In the genomic region with DNA sequence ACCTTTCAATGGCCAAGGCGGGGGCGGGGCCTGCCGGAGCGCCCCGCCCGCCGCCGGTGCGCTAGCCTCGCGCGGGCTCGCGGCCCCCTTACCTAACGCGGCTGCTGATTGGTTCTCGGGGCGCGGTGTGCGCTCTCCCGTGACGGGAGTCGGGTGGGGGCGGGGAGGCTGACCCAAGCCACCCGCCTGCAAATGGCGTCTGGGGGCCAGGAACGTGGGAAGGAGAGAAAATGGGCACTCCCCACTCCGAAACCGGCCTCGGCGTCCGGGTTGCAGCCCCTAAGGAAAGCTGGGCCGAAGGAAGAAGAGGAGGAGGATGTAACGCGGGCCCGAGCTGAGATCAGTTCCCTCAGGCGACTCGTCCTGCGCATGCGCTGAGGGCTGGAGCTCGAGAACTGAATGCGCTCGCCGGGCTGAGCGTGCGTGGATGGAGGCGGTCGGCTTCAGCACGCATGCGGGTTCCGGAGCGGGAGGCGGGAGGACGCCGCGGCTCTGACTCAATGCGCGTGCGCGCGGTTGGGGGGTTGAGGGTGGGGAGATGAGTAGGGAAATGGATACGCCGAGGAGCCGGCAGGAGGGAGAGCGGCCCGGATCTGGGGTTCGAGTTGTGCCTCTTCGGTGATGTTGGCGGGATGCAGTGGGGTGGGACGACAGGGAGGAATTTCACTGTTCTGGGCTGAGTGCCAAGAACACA, we compare ENCODE assay signal across 1 cellular context.
TF ChIP-seq lines count a peak whose summit lies in the region.

A gene with protein sequence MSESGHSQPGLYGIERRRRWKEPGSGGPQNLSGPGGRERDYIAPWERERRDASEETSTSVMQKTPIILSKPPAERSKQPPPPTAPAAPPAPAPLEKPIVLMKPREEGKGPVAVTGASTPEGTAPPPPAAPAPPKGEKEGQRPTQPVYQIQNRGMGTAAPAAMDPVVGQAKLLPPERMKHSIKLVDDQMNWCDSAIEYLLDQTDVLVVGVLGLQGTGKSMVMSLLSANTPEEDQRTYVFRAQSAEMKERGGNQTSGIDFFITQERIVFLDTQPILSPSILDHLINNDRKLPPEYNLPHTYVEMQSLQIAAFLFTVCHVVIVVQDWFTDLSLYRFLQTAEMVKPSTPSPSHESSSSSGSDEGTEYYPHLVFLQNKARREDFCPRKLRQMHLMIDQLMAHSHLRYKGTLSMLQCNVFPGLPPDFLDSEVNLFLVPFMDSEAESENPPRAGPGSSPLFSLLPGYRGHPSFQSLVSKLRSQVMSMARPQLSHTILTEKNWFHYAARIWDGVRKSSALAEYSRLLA (minus strand): TSS at position 401 of the 694 bp plus-strand sequence. CDS start 4,221 bp downstream, outside the sequence.

TF ChIP-seq in GM12878, 131 proteins besides CTCF, POLR2A, EP300 and RAD21 (continued from another document and continues in another):
- TF ChIP-seq, protein P1, sequence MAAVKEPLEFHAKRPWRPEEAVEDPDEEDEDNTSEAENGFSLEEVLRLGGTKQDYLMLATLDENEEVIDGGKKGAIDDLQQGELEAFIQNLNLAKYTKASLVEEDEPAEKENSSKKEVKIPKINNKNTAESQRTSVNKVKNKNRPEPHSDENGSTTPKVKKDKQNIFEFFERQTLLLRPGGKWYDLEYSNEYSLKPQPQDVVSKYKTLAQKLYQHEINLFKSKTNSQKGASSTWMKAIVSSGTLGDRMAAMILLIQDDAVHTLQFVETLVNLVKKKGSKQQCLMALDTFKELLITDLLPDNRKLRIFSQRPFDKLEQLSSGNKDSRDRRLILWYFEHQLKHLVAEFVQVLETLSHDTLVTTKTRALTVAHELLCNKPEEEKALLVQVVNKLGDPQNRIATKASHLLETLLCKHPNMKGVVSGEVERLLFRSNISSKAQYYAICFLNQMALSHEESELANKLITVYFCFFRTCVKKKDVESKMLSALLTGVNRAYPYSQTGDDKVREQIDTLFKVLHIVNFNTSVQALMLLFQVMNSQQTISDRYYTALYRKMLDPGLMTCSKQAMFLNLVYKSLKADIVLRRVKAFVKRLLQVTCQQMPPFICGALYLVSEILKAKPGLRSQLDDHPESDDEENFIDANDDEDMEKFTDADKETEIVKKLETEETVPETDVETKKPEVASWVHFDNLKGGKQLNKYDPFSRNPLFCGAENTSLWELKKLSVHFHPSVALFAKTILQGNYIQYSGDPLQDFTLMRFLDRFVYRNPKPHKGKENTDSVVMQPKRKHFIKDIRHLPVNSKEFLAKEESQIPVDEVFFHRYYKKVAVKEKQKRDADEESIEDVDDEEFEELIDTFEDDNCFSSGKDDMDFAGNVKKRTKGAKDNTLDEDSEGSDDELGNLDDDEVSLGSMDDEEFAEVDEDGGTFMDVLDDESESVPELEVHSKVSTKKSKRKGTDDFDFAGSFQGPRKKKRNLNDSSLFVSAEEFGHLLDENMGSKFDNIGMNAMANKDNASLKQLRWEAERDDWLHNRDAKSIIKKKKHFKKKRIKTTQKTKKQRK (IDR thresholded peaks at IDR 0.05; ENCODE audit: low read depth, low read length), result no peak
- TF ChIP-seq POU2F2 (IDR thresholded peaks at IDR 0.05; ENCODE audit: borderline replicate concordance, low read depth, low read length) (peak; percentile 6; the same call in 1 of the 3 replicates), ZBED1 (IDR thresholded peaks at IDR 0.05; ENCODE audit: borderline replicate concordance) (no peak), NFXL1 (IDR thresholded peaks at IDR 0.05; ENCODE audit: borderline replicate concordance) (no peak), MYC (IDR thresholded peaks at IDR 0.05; ENCODE audit: insufficient read depth, insufficient read length, insufficient replicate concordance, low read length, severe bottlenecking) (no peak), NRF1 (conservative IDR thresholded peaks at IDR 0.05; ENCODE audit: low read depth, low read length) (peak; percentile 98), YBX1 (IDR thresholded peaks at IDR 0.05) (no peak), WRNIP1 (IDR thresholded peaks at IDR 0.05; ENCODE audit: borderline replicate concordance, low read depth, low read length) (no peak), FOXM1 (IDR thresholded peaks at IDR 0.05; ENCODE audit: low read depth, low read length) (no peak; the same call in 1 of the 2 replicates), SUPT20H (IDR thresholded peaks at IDR 0.05; ENCODE audit: borderline replicate concordance, control insufficient read depth, low read depth, low read length) (no peak), HDAC6 (IDR thresholded peaks at IDR 0.05; ENCODE audit: unreplicated experiment) (no peak), ZZZ3 (IDR thresholded peaks at IDR 0.05; ENCODE audit: control insufficient read depth, insufficient read length, low read depth) (no peak), BHLHE40 (IDR thresholded peaks at IDR 0.05; ENCODE audit: borderline replicate concordance in 1 of 2, low read depth in 2 of 2, low read length in 1 of 2) (peak; percentile 73 to 89), MEF2A (IDR thresholded peaks at IDR 0.05; ENCODE audit: insufficient read depth, low read depth, low read length) (peak; percentile 24; the same call in 1 of the 2 replicates), TCF7 (IDR thresholded peaks at IDR 0.05; ENCODE audit: borderline replicate concordance) (no peak), NFYA (IDR thresholded peaks at IDR 0.05; ENCODE audit: borderline replicate concordance, low read depth, low read length) (no peak), HDGF (IDR thresholded peaks at IDR 0.05) (peak; percentile 98), CHD4 (IDR thresholded peaks at IDR 0.05) (no peak), STAT3 (IDR thresholded peaks at IDR 0.05; ENCODE audit: low read depth, low read length) (no peak), PAX5 (IDR thresholded peaks at IDR 0.05; ENCODE audit: borderline replicate concordance, low read depth, low read length) (peak; percentile 97), TCF3 (IDR thresholded peaks at IDR 0.05; ENCODE audit: borderline replicate concordance, insufficient read depth, low read depth, low read length) (no peak), POLR2AphosphoS5 (IDR thresholded peaks at IDR 0.05; ENCODE audit: low read length) (peak; percentile 85), SMAD5 (IDR thresholded peaks at IDR 0.05; ENCODE audit: low read depth) (peak; percentile 59), CHD2 (IDR thresholded peaks at IDR 0.05; ENCODE audit: borderline replicate concordance, low read depth, low read length) (peak; percentile 95), ATF7 (IDR thresholded peaks at IDR 0.05; ENCODE audit: low read depth) (no peak), NFIC (IDR thresholded peaks at IDR 0.05; ENCODE audit: low read depth, low read length) (no peak), KLF5 (IDR thresholded peaks at IDR 0.05; ENCODE audit: partially characterized antibody) (no peak), HDAC2 (IDR thresholded peaks at IDR 0.05) (no peak), RAD51 (IDR thresholded peaks at IDR 0.05) (no peak), RUNX3 (IDR thresholded peaks at IDR 0.05; ENCODE audit: low read length) (peak; percentile 17), NR2F1 (conservative IDR thresholded peaks at IDR 0.05) (peak; percentile 90), CBX3 (IDR thresholded peaks at IDR 0.05; ENCODE audit: borderline replicate concordance, low read depth) (no peak), ESRRA (IDR thresholded peaks at IDR 0.05; ENCODE audit: low read length) (no peak), POLR2AphosphoS2 (IDR thresholded peaks at IDR 0.05; ENCODE audit: low read depth, low read length) (peak; percentile 30; the same call in 1 of the 2 replicates), SP1 (IDR thresholded peaks at IDR 0.05; ENCODE audit: low read depth, low read length) (no peak)
- TF ChIP-seq, protein P2, sequence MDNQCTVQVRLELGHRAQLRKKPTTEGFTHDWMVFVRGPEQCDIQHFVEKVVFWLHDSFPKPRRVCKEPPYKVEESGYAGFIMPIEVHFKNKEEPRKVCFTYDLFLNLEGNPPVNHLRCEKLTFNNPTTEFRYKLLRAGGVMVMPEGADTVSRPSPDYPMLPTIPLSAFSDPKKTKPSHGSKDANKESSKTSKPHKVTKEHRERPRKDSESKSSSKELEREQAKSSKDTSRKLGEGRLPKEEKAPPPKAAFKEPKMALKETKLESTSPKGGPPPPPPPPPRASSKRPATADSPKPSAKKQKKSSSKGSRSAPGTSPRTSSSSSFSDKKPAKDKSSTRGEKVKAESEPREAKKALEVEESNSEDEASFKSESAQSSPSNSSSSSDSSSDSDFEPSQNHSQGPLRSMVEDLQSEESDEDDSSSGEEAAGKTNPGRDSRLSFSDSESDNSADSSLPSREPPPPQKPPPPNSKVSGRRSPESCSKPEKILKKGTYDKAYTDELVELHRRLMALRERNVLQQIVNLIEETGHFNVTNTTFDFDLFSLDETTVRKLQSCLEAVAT (IDR thresholded peaks at IDR 0.05), result peak; percentile 82; the same call in 1 of the 2 replicates
- TF ChIP-seq, protein P3, sequence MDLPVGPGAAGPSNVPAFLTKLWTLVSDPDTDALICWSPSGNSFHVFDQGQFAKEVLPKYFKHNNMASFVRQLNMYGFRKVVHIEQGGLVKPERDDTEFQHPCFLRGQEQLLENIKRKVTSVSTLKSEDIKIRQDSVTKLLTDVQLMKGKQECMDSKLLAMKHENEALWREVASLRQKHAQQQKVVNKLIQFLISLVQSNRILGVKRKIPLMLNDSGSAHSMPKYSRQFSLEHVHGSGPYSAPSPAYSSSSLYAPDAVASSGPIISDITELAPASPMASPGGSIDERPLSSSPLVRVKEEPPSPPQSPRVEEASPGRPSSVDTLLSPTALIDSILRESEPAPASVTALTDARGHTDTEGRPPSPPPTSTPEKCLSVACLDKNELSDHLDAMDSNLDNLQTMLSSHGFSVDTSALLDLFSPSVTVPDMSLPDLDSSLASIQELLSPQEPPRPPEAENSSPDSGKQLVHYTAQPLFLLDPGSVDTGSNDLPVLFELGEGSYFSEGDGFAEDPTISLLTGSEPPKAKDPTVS (IDR thresholded peaks at IDR 0.05; ENCODE audit: low read depth, low read length), result 0 out of 2 replicates have a peak, but pooled peaks have one; percentile 7
- TF ChIP-seq, protein P4, sequence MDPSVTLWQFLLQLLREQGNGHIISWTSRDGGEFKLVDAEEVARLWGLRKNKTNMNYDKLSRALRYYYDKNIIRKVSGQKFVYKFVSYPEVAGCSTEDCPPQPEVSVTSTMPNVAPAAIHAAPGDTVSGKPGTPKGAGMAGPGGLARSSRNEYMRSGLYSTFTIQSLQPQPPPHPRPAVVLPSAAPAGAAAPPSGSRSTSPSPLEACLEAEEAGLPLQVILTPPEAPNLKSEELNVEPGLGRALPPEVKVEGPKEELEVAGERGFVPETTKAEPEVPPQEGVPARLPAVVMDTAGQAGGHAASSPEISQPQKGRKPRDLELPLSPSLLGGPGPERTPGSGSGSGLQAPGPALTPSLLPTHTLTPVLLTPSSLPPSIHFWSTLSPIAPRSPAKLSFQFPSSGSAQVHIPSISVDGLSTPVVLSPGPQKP (IDR thresholded peaks at IDR 0.05; ENCODE audit: low read depth, low read length), result peak; percentile 39; the same call in 1 of the 2 replicates
- TF ChIP-seq, protein P5, sequence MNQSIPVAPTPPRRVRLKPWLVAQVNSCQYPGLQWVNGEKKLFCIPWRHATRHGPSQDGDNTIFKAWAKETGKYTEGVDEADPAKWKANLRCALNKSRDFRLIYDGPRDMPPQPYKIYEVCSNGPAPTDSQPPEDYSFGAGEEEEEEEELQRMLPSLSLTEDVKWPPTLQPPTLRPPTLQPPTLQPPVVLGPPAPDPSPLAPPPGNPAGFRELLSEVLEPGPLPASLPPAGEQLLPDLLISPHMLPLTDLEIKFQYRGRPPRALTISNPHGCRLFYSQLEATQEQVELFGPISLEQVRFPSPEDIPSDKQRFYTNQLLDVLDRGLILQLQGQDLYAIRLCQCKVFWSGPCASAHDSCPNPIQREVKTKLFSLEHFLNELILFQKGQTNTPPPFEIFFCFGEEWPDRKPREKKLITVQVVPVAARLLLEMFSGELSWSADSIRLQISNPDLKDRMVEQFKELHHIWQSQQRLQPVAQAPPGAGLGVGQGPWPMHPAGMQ (IDR thresholded peaks at IDR 0.05; ENCODE audit: borderline replicate concordance), result no peak
- TF ChIP-seq, protein P6, sequence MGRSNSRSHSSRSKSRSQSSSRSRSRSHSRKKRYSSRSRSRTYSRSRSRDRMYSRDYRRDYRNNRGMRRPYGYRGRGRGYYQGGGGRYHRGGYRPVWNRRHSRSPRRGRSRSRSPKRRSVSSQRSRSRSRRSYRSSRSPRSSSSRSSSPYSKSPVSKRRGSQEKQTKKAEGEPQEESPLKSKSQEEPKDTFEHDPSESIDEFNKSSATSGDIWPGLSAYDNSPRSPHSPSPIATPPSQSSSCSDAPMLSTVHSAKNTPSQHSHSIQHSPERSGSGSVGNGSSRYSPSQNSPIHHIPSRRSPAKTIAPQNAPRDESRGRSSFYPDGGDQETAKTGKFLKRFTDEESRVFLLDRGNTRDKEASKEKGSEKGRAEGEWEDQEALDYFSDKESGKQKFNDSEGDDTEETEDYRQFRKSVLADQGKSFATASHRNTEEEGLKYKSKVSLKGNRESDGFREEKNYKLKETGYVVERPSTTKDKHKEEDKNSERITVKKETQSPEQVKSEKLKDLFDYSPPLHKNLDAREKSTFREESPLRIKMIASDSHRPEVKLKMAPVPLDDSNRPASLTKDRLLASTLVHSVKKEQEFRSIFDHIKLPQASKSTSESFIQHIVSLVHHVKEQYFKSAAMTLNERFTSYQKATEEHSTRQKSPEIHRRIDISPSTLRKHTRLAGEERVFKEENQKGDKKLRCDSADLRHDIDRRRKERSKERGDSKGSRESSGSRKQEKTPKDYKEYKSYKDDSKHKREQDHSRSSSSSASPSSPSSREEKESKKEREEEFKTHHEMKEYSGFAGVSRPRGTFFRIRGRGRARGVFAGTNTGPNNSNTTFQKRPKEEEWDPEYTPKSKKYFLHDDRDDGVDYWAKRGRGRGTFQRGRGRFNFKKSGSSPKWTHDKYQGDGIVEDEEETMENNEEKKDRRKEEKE (IDR thresholded peaks at IDR 0.05), result 0 out of 2 replicates have a peak, but pooled peaks have one; percentile 54
- TF ChIP-seq, protein P7, sequence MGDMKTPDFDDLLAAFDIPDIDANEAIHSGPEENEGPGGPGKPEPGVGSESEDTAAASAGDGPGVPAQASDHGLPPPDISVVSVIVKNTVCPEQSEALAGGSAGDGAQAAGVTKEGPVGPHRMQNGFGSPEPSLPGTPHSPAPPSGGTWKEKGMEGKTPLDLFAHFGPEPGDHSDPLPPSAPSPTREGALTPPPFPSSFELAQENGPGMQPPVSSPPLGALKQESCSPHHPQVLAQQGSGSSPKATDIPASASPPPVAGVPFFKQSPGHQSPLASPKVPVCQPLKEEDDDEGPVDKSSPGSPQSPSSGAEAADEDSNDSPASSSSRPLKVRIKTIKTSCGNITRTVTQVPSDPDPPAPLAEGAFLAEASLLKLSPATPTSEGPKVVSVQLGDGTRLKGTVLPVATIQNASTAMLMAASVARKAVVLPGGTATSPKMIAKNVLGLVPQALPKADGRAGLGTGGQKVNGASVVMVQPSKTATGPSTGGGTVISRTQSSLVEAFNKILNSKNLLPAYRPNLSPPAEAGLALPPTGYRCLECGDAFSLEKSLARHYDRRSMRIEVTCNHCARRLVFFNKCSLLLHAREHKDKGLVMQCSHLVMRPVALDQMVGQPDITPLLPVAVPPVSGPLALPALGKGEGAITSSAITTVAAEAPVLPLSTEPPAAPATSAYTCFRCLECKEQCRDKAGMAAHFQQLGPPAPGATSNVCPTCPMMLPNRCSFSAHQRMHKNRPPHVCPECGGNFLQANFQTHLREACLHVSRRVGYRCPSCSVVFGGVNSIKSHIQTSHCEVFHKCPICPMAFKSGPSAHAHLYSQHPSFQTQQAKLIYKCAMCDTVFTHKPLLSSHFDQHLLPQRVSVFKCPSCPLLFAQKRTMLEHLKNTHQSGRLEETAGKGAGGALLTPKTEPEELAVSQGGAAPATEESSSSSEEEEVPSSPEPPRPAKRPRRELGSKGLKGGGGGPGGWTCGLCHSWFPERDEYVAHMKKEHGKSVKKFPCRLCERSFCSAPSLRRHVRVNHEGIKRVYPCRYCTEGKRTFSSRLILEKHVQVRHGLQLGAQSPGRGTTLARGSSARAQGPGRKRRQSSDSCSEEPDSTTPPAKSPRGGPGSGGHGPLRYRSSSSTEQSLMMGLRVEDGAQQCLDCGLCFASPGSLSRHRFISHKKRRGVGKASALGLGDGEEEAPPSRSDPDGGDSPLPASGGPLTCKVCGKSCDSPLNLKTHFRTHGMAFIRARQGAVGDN (IDR thresholded peaks at IDR 0.05), result peak; percentile 72
